In the genomic region with DNA sequence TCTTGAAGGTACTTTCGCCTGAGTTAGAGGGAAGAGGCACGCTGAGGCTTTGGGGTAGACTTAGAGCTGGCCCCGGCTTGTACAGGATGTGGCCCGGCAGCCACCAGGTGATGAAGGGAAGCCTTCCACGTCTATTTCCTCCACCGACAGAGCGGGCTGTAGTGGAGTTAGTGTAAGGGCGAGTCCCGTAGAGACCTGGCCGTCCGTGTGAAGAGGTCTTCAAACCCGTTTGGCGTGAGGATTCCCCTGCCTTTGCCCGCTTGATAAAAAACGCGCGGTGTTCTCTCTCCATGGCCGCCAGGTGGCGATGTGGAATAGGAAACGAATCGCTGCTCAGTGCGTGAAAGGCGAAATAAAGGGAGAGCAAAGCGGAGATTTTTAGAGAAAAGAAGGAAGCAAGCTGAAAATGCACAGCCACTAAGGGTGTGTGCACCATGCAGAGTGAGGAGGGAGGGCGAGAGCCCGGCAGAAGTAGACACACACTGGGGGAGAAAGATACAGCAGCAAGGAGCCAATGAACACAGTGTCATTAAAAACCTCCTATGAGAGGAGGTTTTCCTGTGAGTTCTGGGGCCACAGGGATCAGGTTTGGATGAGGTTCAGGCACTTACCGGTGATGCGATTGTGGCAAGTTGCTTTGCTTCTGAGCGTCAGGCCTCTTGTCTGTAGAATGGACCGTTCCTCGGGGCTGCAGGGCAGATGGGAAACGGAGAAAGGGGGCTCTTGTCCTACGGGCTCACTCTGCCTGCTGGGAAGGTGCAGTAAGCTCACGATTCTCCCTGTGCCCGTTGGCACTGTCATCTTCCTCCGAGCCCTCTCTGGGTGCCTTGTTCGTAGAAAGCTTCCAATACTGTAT, we compare ENCODE assay signal across 8 cellular contexts. TPM values are rescaled to one million over a fixed set of nuclear protein-coding genes. Genes with fewer than 3 reads are reported as not detected.
DNase-seq lines count a peak whose midpoint lies in the region; ATAC-seq and TF ChIP-seq lines count a peak whose summit lies in the region.

No MANE protein-coding gene starts in this region.

- peaks cover 11% of the 10 kb centered on the region for H3K4me1 Mint-ChIP-seq in activated naive CD4-positive, alpha-beta T cell treated with anti-CD3 and anti-CD28 coated beads for 36 hours (ENCODE audit: low read depth)

- peak overlapping the region in 1 of 4 donors; percentile 1 for H3K4me3 ChIP-seq in upper lobe of left lung

- intact Hi-C loops in activated naive CD4-positive, alpha-beta T cell treated with anti-CD3 and anti-CD28 coated beads for 36 hours (cut with micrococcal nuclease) = loop anchor here (1.0 to 2.0 kb wide), 4 partner anchors 38 to 679 kb away; a partner anchor contains a TSS
- intact Hi-C loops in posterior cingulate gyrus (cut with DNase I) = loop anchor here (1.0 to 10.0 kb wide), 5 partner anchors 38 to 1023 kb away; no protein-coding TSS in a partner anchor

- H3K27ac Mint-ChIP-seq in activated naive CD4-positive, alpha-beta T cell treated with anti-CD3 and anti-CD28 coated beads for 36 hours = no peak overlapping the region

- peaks cover 8 to 15% (median 10%) of the 10 kb centered on the region in 4 donors for H3K4me1 ChIP-seq in upper lobe of left lung

- TF ChIP-seq POLR2A in upper lobe of left lung (IDR thresholded peaks at IDR 0.05) = no peak

- peaks cover 40% of the 10 kb centered on the region for H3K27me3 Mint-ChIP-seq in activated naive CD4-positive, alpha-beta T cell treated with anti-CD3 and anti-CD28 coated beads for 36 hours (ENCODE audit: low read depth)

- ATAC-seq in GM21737 (IDR thresholded peaks at IDR 0.05; ENCODE audit: unreplicated experiment) = peak; percentile 87
- ATAC-seq in upper lobe of left lung (ENCODE audit: low FRiP score in 2 of 2) = peak; percentile 61 to 88

- H3K9me3 ChIP-seq in upper lobe of left lung = no peaks in the 10 kb centered on the region

- H3K27ac ChIP-seq in upper lobe of left lung = no peak overlapping the region

- H3K9me3 Mint-ChIP-seq in activated naive CD4-positive, alpha-beta T cell treated with anti-CD3 and anti-CD28 coated beads for 36 hours = no peaks in the 10 kb centered on the region

- DNase-seq in DMS114 treated with DMSO at 0.1 percent for 48 hours (lab: John Stamatoyannopoulos, UW; ENCODE audit: unreplicated experiment) = peak; percentile 67
- peak; percentile 82 for DNase-seq in M059J (ENCODE audit: low read depth)
- DNase-seq in SK-N-DZ (ENCODE audit: low spot score) = peak; percentile 76
- peak; percentile 84 for DNase-seq in activated naive CD4-positive, alpha-beta T cell treated with anti-CD3 and anti-CD28 coated beads for 36 hours
- peak; percentile 86 for DNase-seq in glomerular visceral epithelial cell (ENCODE audit: extremely low spot score)
- DNase-seq in posterior cingulate gyrus = peak; percentile 60 to 96 (median 84)
- DNase-seq in upper lobe of left lung = peak in 1 of 2 donors; percentile 57

- H3K36me3 ChIP-seq in upper lobe of left lung = no peaks in the 10 kb centered on the region

- H3K4me3 Mint-ChIP-seq in activated naive CD4-positive, alpha-beta T cell treated with anti-CD3 and anti-CD28 coated beads for 36 hours = no peak overlapping the region

- H3K27me3 ChIP-seq in upper lobe of left lung = peaks cover 0 to 3% (median 0%) of the 10 kb centered on the region in 4 donors

- CTCF ChIA-PET in activated naive CD4-positive, alpha-beta T cell treated with anti-CD3 and anti-CD28 coated beads for 36 hours (lab: Charles Lee) = interaction anchor here (0.6 to 6.1 kb wide), 17 partner anchors 9 to 285 kb away, joined by 3 to 144 read pairs (median 3); a partner anchor contains a TSS

- no peaks in the 10 kb centered on the region for H3K36me3 Mint-ChIP-seq in activated naive CD4-positive, alpha-beta T cell treated with anti-CD3 and anti-CD28 coated beads for 36 hours (ENCODE audit: low read depth)

- TF ChIP-seq EP300 in upper lobe of left lung (IDR thresholded peaks at IDR 0.05) = no peak

- peak; percentile 72 to 91 (median 83) for TF ChIP-seq CTCF in upper lobe of left lung (IDR thresholded peaks at IDR 0.05)

- 11 to 15% methylated on average over 29 to 37 of the region's 37 CpGs for WGBS in upper lobe of left lung, 2 donors

RNA-seq across cellular contexts. Expression of a gene that starts 34.2 kb away (rescaled TPM):
- 311 and 328 TPM in 2 replicates for total RNA-seq in M059J (2014; rRNA removed; shearing (Covaris generic))
- 0.19 and 3.6 TPM in 2 replicates for polyA plus RNA-seq in SK-N-DZ (2014; cell fraction: cytosol; rRNA removed)
- polyA plus RNA-seq in SK-N-DZ (2014; cell fraction: nucleus; rRNA removed) = 0.13 and 0.35 TPM in 2 replicates
- total RNA-seq in activated naive CD4-positive, alpha-beta T cell treated with anti-CD3 and anti-CD28 coated beads for 36 hours = 10 to 100 TPM; 26.8 to 27.8 TPM
- 10 to 100 TPM in 2 of 6 donors, 1 to 10 TPM in 4; 1.0 to 11.4 (median 6.2) TPM for total RNA-seq in upper lobe of left lung

RNA-seq across cellular contexts. Expression of a gene that starts 59.0 kb away (rescaled TPM):
- total RNA-seq in M059J (2014; rRNA removed; shearing (Covaris generic)) = not detected in 2 replicates
- polyA plus RNA-seq in SK-N-DZ (2014; cell fraction: cytosol; rRNA removed) = 0.15 and 0.75 TPM in 2 replicates
- polyA plus RNA-seq in SK-N-DZ (2014; cell fraction: nucleus; rRNA removed) = not detected in 2 replicates
- not detected for total RNA-seq in activated naive CD4-positive, alpha-beta T cell treated with anti-CD3 and anti-CD28 coated beads for 36 hours
- not detected for total RNA-seq in upper lobe of left lung

Comparison
In these comparisons a context has a peak if more than half of its experiments do, and no peak if none do; other contexts are left out.
1. RNA of a gene that starts 34.2 kb away (total RNA-seq): 311 to 328 TPM in M059J; 26.8 to 27.8 TPM in activated naive CD4-positive, alpha-beta T cell treated with anti-CD3 and anti-CD28 coated beads for 36 hours and 1.0 to 11.4 TPM in upper lobe of left lung; every median in the first group is over 10 times any median in the second.